In the genomic region with DNA sequence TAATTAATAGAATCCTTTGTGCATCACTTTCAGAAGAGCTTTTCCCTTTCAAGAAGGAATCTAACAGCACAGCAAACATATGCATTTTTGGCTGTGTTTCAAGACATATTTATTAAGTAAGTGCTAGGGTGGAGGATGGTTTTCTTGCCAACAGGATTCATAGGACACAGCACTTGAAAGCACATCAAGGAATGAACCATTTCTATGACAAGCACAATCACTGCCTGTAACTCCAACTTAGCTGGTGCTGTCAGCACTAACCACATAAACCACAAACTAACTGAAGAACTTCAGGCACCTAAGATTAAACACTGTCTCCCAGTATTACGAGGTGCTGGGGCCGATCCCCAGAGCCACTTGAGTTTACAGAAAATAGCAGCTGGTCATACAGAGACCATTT, we compare ENCODE assay signal across 12 cellular contexts. TPM values are rescaled to one million over a fixed set of nuclear protein-coding genes. Genes with fewer than 3 reads are reported as not detected.
DNase-seq lines count a peak whose midpoint lies in the region; ATAC-seq and TF ChIP-seq lines count a peak whose summit lies in the region.
"Had no signal": no experiment of that assay in that cellular context is flagged by ENCODE, and none has a peak within 500 bp of the region (broad histone marks: within the 10 kb centered on the region; RNA-seq: fewer than 3 reads in every experiment).

No MANE protein-coding gene starts in this region.

- no peaks in the 10 kb centered on the region for H3K36me3 ChIP-seq in RWPE2 (ENCODE audit: low read depth)
- no peaks in the 10 kb centered on the region for H3K36me3 ChIP-seq in suprapubic skin
- H3K36me3 ChIP-seq: colonic mucosa, HAP-1, stomach had no signal

- no peak for TF ChIP-seq CTCF in RWPE2 (IDR thresholded peaks at IDR 0.05; ENCODE audit: poor library complexity, severe bottlenecking)
- no peak for TF ChIP-seq CTCF in fibroblast of mammary gland (conservative IDR thresholded peaks at IDR 0.05; ENCODE audit: control insufficient read depth, insufficient read depth, low read depth, low read length)
- no peak for TF ChIP-seq CTCF in suprapubic skin (IDR thresholded peaks at IDR 0.05)

- H3K9me3 ChIP-seq in RWPE2 (ENCODE audit: severe bottlenecking) (no peaks in the 10 kb centered on the region), suprapubic skin (no peaks in the 10 kb centered on the region)
- H3K9me3 ChIP-seq: colonic mucosa, HAP-1, stomach had no signal

- H3K27ac ChIP-seq in RWPE2 (ENCODE audit: poor library complexity, severe bottlenecking), result peak overlapping the region; percentile 90
- H3K27ac ChIP-seq in suprapubic skin, result peak overlapping the region; percentile 75
- H3K27ac ChIP-seq: colonic mucosa, stomach had no signal

- peaks cover 30% of the 10 kb centered on the region for H3K4me1 ChIP-seq in RWPE2 (ENCODE audit: insufficient read depth, poor library complexity, severe bottlenecking)
- peaks cover 20% of the 10 kb centered on the region for H3K4me1 ChIP-seq in suprapubic skin

- WGBS in suprapubic skin, result 42% methylated on average over 2 of the region's 2 CpGs

- H3K27me3 ChIP-seq in RWPE2 (ENCODE audit: insufficient read depth, poor library complexity, severe bottlenecking) (no peaks in the 10 kb centered on the region), suprapubic skin (no peaks in the 10 kb centered on the region)
- H3K27me3 ChIP-seq: colonic mucosa, stomach had no signal

- H3K4me3 ChIP-seq in RWPE2 (ENCODE audit: severe bottlenecking), result no peak overlapping the region
- H3K4me3 ChIP-seq in fibroblast of mammary gland (ENCODE audit: control insufficient read depth, low read depth, low read length), result no peak overlapping the region
- no peak overlapping the region for H3K4me3 ChIP-seq in suprapubic skin
- H3K4me3 ChIP-seq: colonic mucosa, HAP-1, stomach had no signal

- no peak for TF ChIP-seq POLR2A in suprapubic skin (IDR thresholded peaks at IDR 0.05)

- no peak for TF ChIP-seq EP300 in suprapubic skin (IDR thresholded peaks at IDR 0.05)

- DNase-seq in DMS53 (lab: John Stamatoyannopoulos, UW) (peak; percentile 56), DMS53 treated with DMSO at 0.1 percent for 48 hours (lab: John Stamatoyannopoulos, UW; ENCODE audit: unreplicated experiment) (no peak), RWPE2 (ENCODE audit: low spot score) (no peak), fibroblast of mammary gland (ENCODE audit: low read depth) (peak; percentile 86), suprapubic skin (ENCODE audit: low spot score in 2 of 2) (no peak), NCI-H146 treated with DMSO at 0.1 percent for 48 hours (lab: John Stamatoyannopoulos, UW; ENCODE audit: unreplicated experiment) (no peak)
- DNase-seq: activated CD4-positive, alpha-beta T cell treated with anti-CD3 and anti-CD28 coated beads, Interleukin-2, amount 50 U/mL, for 48 hours; colonic mucosa; stomach had no signal

- ATAC-seq in RWPE2 (ENCODE audit: low read depth) (peak; percentile 58), GM21423 (IDR thresholded peaks at IDR 0.05; ENCODE audit: unreplicated experiment) (no peak), GM19397 (IDR thresholded peaks at IDR 0.05; ENCODE audit: unreplicated experiment) (no peak)

RNA-seq across cellular contexts. Expression of gene SPRED1, which starts 35.5 kb away (rescaled TPM):
- total RNA-seq in suprapubic skin, result 10 to 100 TPM in 3 of 4 donors, 1 to 10 TPM in 1; 8.8 to 17.6 (median 12.8) TPM

Comparison
In these comparisons a context has a peak if more than half of its experiments do, and no peak if none do; other contexts are left out.
1. DNase-seq: peak in DMS53 (single experiment) and fibroblast of mammary gland (single experiment); none in DMS53 treated with DMSO at 0.1 percent for 48 hours (single experiment), RWPE2 (single experiment), suprapubic skin (0 of 2) and NCI-H146 treated with DMSO at 0.1 percent for 48 hours (single experiment).